ENCODE assay signal across 19 cellular contexts in genomic region chr2:88813612-88814011, GRCh38.
DNase-seq lines count a peak whose midpoint lies in the region; ATAC-seq and TF ChIP-seq lines count a peak whose summit lies in the region.
"Had no signal": no experiment of that assay in that cellular context is flagged by ENCODE, and none has a peak within 500 bp of the region (broad histone marks: within the 10 kb centered on the region; RNA-seq: fewer than 3 reads in every experiment).

No MANE protein-coding gene starts in this region.

- 0 out of 2 replicates have a peak, but pooled peaks have one; percentile 7 for TF ChIP-seq CTCF in GM12874 (IDR thresholded peaks at IDR 0.05; ENCODE audit: insufficient read depth, low read depth, low read length)
- peak; percentile 45; the same call in 1 of the 2 replicates for TF ChIP-seq CTCF in OCI-LY1 (IDR thresholded peaks at IDR 0.05; ENCODE audit: low read length)

- TF ChIP-seq POLR2A in erythroblast (IDR thresholded peaks at IDR 0.05; ENCODE audit: low read length), result no peak

- peaks cover 0 to 14% (median 10%) of the 10 kb centered on the region in 5 donors for H3K27me3 Mint-ChIP-seq in naive thymus-derived CD4-positive, alpha-beta T cell

- no peak overlapping the region for H3K4me3 Mint-ChIP-seq in naive thymus-derived CD4-positive, alpha-beta T cell
- H3K4me3 Mint-ChIP-seq: natural killer cell; stimulated activated naive CD8-positive, alpha-beta T cell treated with anti-CD3 and anti-CD28 coated beads, Interleukin-15, amount 100 ng/mL, for 72 hours had no signal

- 0 out of 2 replicates have a peak, but pooled peaks cover 6% of the 10 kb centered on the region for H3K36me3 ChIP-seq in OCI-LY1 (ENCODE audit: insufficient read depth, low read length)
- H3K36me3 ChIP-seq in naive thymus-derived CD4-positive, alpha-beta T cell (ENCODE audit: control insufficient read depth in 2 of 3, insufficient read depth in 3 of 3, low read length in 3 of 3), result no peaks in the 10 kb centered on the region
- H3K36me3 ChIP-seq: pancreas had no signal

- no peak overlapping the region for H3K4me3 ChIP-seq in OCI-LY1 (ENCODE audit: low read depth, low read length, poor library complexity, severe bottlenecking)
- no peak overlapping the region for H3K4me3 ChIP-seq in naive thymus-derived CD4-positive, alpha-beta T cell (ENCODE audit: low read length)
- H3K4me3 ChIP-seq: pancreas, SK-N-MC had no signal

- no peaks in the 10 kb centered on the region for H3K27me3 ChIP-seq in OCI-LY1 (ENCODE audit: insufficient read depth, low read length)
- no peaks in the 10 kb centered on the region for H3K27me3 ChIP-seq in naive thymus-derived CD4-positive, alpha-beta T cell (ENCODE audit: control insufficient read depth in 2 of 2, insufficient read depth in 2 of 2, low read length in 2 of 2)
- H3K27me3 ChIP-seq: pancreas had no signal

- H3K36me3 Mint-ChIP-seq in naive thymus-derived CD4-positive, alpha-beta T cell, result peaks cover 0 to 19% (median 2%) of the 10 kb centered on the region in 5 donors
- H3K36me3 Mint-ChIP-seq: natural killer cell had no signal

- no peak overlapping the region for H3K4me2 ChIP-seq in OCI-LY1 (ENCODE audit: low read length)

- H3K79me2 ChIP-seq in OCI-LY1 (ENCODE audit: insufficient read depth, low read length), result no peaks in the 10 kb centered on the region

- peaks cover 0 to 53% (median 25%) of the 10 kb centered on the region in 11 donors for H3K9me3 Mint-ChIP-seq in naive thymus-derived CD4-positive, alpha-beta T cell
- H3K9me3 Mint-ChIP-seq: natural killer cell had no signal

- no peak overlapping the region for H3K27ac ChIP-seq in OCI-LY1 (ENCODE audit: low read depth, low read length, poor library complexity, severe bottlenecking)
- H3K27ac ChIP-seq in naive thymus-derived CD4-positive, alpha-beta T cell (ENCODE audit: low read depth, low read length), result no peak overlapping the region
- H3K27ac ChIP-seq: pancreas, SK-N-MC had no signal

- POLR2A ChIA-PET in naive thymus-derived CD4-positive, alpha-beta T cell (lab: Charles Lee), result no interaction called here

- no peaks in the 10 kb centered on the region for H3K4me1 Mint-ChIP-seq in naive thymus-derived CD4-positive, alpha-beta T cell
- H3K4me1 Mint-ChIP-seq: natural killer cell; stimulated activated naive CD8-positive, alpha-beta T cell treated with anti-CD3 and anti-CD28 coated beads, Interleukin-15, amount 100 ng/mL, for 72 hours had no signal

- no peaks in the 10 kb centered on the region for H4K20me1 ChIP-seq in OCI-LY1 (ENCODE audit: insufficient read depth, low read length)

- no peak overlapping the region for H2AFZ ChIP-seq in OCI-LY1 (ENCODE audit: low read length)

- peaks cover 13% of the 10 kb centered on the region for H3K9me3 ChIP-seq in OCI-LY1 (ENCODE audit: low read length)
- peaks cover 0 to 16% (median 0%) of the 10 kb centered on the region in 3 experiments for H3K9me3 ChIP-seq in naive thymus-derived CD4-positive, alpha-beta T cell (ENCODE audit: control insufficient read depth in 2 of 3, low read length in 3 of 3)
- H3K9me3 ChIP-seq: pancreas had no signal

- intact Hi-C loops in naive thymus-derived CD4-positive, alpha-beta T cell (cut with micrococcal nuclease), result no loop called here

- H3K27ac Mint-ChIP-seq in naive thymus-derived CD4-positive, alpha-beta T cell, result no peak overlapping the region
- H3K27ac Mint-ChIP-seq: natural killer cell; stimulated activated naive CD8-positive, alpha-beta T cell treated with anti-CD3 and anti-CD28 coated beads, Interleukin-15, amount 100 ng/mL, for 72 hours had no signal

- CTCF ChIA-PET in naive thymus-derived CD4-positive, alpha-beta T cell (lab: Charles Lee), result no interaction called here

- H3F3A ChIP-seq in OCI-LY1 (ENCODE audit: insufficient read depth, low read length), result no peaks in the 10 kb centered on the region; the same call in 1 of the 2 replicates

- peaks cover 5% of the 10 kb centered on the region for H3K4me1 ChIP-seq in OCI-LY1 (ENCODE audit: insufficient read depth, low read length, severe bottlenecking)
- no peaks in the 10 kb centered on the region for H3K4me1 ChIP-seq in naive thymus-derived CD4-positive, alpha-beta T cell (ENCODE audit: control insufficient read depth in 2 of 2, insufficient read depth in 2 of 2, low read length in 2 of 2)
- H3K4me1 ChIP-seq: pancreas had no signal

- in situ Hi-C loops in ACHN (cut with HindIII; ENCODE audit: low pct_ligation_motif_present, low pct_unique_long_range_greater_than_20kb, low sequenced_read_pairs), result no loop called here

- peak; percentile 17 for DNase-seq in ACHN
- peak; percentile 3 to 5 for DNase-seq in erythroblast (lab: John Stamatoyannopoulos, UW)
- DNase-seq in glomerular visceral epithelial cell (ENCODE audit: extremely low spot score), result no peak
- no peak for DNase-seq in naive thymus-derived CD4-positive, alpha-beta T cell
- DNase-seq in NCI-H524 treated with DMSO at 0.1 percent for 48 hours (lab: John Stamatoyannopoulos, UW), result no peak
- DNase-seq: activated CD4-positive, CD25-positive, alpha-beta regulatory T cell treated with anti-CD3 and anti-CD28 coated beads, Interleukin-2, amount 50 U/mL, for 72 hours; islet precursor cell; mesendoderm; natural killer cell; NCI-H2107; NCI-H82; pancreas; stimulated activated naive CD8-positive, alpha-beta T cell treated with anti-CD3 and anti-CD28 coated beads, Interleukin-15, amount 100 ng/mL, for 72 hours; T-helper 9 cell; trophoblast cell had no signal

- no peak for ATAC-seq in naive thymus-derived CD4-positive, alpha-beta T cell
- ATAC-seq in HG03520 (IDR thresholded peaks at IDR 0.05; ENCODE audit: unreplicated experiment), result no peak
- ATAC-seq: natural killer cell; pancreas; stimulated activated naive CD8-positive, alpha-beta T cell treated with anti-CD3 and anti-CD28 coated beads, Interleukin-15, amount 100 ng/mL, for 72 hours had no signal

- no peak overlapping the region for H3K9ac ChIP-seq in OCI-LY1 (ENCODE audit: low read length)

- H3K9me2 ChIP-seq in OCI-LY1 (ENCODE audit: low read depth, low read length), result no peaks in the 10 kb centered on the region

Comparison
In these comparisons a context has a peak if more than half of its experiments do, and no peak if none do; other contexts are left out.
1. DNase-seq: peak in ACHN (single experiment) and erythroblast (2 of 2); none in glomerular visceral epithelial cell (single experiment), naive thymus-derived CD4-positive, alpha-beta T cell (0 of 9) and NCI-H524 treated with DMSO at 0.1 percent for 48 hours (single experiment).